Comparison of ENCODE assay signal across 8 cellular contexts in the genomic region with DNA sequence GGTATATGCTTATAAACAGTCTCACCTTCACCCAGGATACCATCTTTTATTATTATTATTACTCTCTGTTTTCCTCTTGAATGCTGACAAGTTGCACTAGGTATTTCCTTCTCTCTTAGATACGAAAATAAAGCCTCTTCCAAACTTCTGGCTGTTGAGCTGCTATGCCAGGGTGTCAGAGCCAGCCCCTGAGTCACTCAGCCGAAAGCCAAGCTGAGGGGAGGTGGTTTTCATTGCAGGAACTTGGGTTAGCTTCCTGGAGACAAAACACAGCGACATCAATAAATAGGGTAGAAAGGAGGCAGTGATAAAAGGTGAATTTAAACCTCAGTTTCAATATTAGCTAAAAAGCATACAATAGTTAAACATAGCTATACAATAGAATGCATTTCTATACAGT.
DNase-seq lines count a peak whose midpoint lies in the region; ATAC-seq and TF ChIP-seq lines count a peak whose summit lies in the region.
"Had no signal": no experiment of that assay in that cellular context is flagged by ENCODE, and none has a peak within 500 bp of the region (broad histone marks: within the 10 kb centered on the region; RNA-seq: fewer than 3 reads in every experiment).

No MANE protein-coding gene starts in this region.

- H3K4me3 Mint-ChIP-seq in central memory CD8-positive, alpha-beta T cell: no peak overlapping the region
- H3K4me3 Mint-ChIP-seq in WTC11: no peak overlapping the region

- peak; percentile 43 for ATAC-seq in central memory CD8-positive, alpha-beta T cell (replicated peaks; ENCODE audit: extremely low read depth, poor library complexity, severe bottlenecking)
- no peak for ATAC-seq in WTC11

- H3K9me3 Mint-ChIP-seq in central memory CD8-positive, alpha-beta T cell: no peaks in the 10 kb centered on the region
- peaks cover 15% of the 10 kb centered on the region for H3K9me3 Mint-ChIP-seq in WTC11

- peaks cover 67% of the 10 kb centered on the region for H3K27me3 Mint-ChIP-seq in central memory CD8-positive, alpha-beta T cell
- peaks cover 2% of the 10 kb centered on the region; the same call in 1 of the 2 replicates for H3K27me3 Mint-ChIP-seq in WTC11 (ENCODE audit: low read depth)

- TF ChIP-seq CTCF in WTC11 (IDR thresholded peaks at IDR 0.05): no peak

- H3K27ac Mint-ChIP-seq in central memory CD8-positive, alpha-beta T cell (ENCODE audit: low read depth): no peak overlapping the region
- no peak overlapping the region for H3K27ac Mint-ChIP-seq in WTC11

- peaks cover 1% of the 10 kb centered on the region for H3K36me3 Mint-ChIP-seq in central memory CD8-positive, alpha-beta T cell (ENCODE audit: insufficient read depth)
- H3K36me3 Mint-ChIP-seq in WTC11: peaks cover 9% of the 10 kb centered on the region

- peaks cover 6% of the 10 kb centered on the region for H3K4me1 Mint-ChIP-seq in central memory CD8-positive, alpha-beta T cell
- H3K4me1 Mint-ChIP-seq in WTC11: peaks cover 17% of the 10 kb centered on the region

- peak; percentile 67 for DNase-seq in GM03348 (ENCODE audit: low spot score)
- DNase-seq in activated CD4-positive, alpha-beta T cell treated with anti-CD3 and anti-CD28 coated beads for 1 hour: peak; percentile 12
- no peak for DNase-seq in central memory CD8-positive, alpha-beta T cell (ENCODE audit: low spot score in 2 of 2)
- DNase-seq in stimulated activated CD4-positive, alpha-beta T cell treated with anti-CD3 and anti-CD28 coated beads, Interleukin-15, amount 100 ng/mL, for 24 hours: peak; percentile 63
- no peak for DNase-seq in NCI-H1092 treated with DMSO at 0.1 percent for 48 hours (lab: John Stamatoyannopoulos, UW)
- no peak for DNase-seq in WTC11 (ENCODE audit: low spot score)
- no peak for DNase-seq in LoVo (ENCODE audit: low spot score)
- DNase-seq: NCI-H2029 had no signal

- POLR2A ChIA-PET in WTC11 (lab: Charles Lee): interaction anchor here (0.7 kb wide), 1 partner anchor 19 kb away, joined by 7 read pairs; no protein-coding TSS in a partner anchor

- CTCF ChIA-PET in WTC11 (lab: Charles Lee): interaction anchor here (1.2 kb wide), 1 partner anchor 12 kb away, joined by 3 read pairs; no protein-coding TSS in a partner anchor

TF ChIP-seq in WTC11, 78 proteins besides CTCF, POLR2A, EP300 and RAD21:
- TF ChIP-seq ZNF121 (CRISPR knock-in tag; IDR thresholded peaks at IDR 0.05): no peak
- no peak for TF ChIP-seq KAT7 (CRISPR knock-in tag; IDR thresholded peaks at IDR 0.05; ENCODE audit: borderline replicate concordance)
- no peak for TF ChIP-seq ZNF671 (CRISPR knock-in tag; IDR thresholded peaks at IDR 0.05)
- no peak for TF ChIP-seq ETV6 (CRISPR knock-in tag; IDR thresholded peaks at IDR 0.05)
- no peak for TF ChIP-seq GTF2I (CRISPR knock-in tag; conservative IDR thresholded peaks at IDR 0.05)
- TF ChIP-seq ATF1 (CRISPR knock-in tag; IDR thresholded peaks at IDR 0.05): no peak
- TF ChIP-seq, protein P1, sequence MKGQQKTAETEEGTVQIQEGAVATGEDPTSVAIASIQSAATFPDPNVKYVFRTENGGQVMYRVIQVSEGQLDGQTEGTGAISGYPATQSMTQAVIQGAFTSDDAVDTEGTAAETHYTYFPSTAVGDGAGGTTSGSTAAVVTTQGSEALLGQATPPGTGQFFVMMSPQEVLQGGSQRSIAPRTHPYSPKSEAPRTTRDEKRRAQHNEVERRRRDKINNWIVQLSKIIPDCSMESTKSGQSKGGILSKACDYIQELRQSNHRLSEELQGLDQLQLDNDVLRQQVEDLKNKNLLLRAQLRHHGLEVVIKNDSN (CRISPR knock-in tag; IDR thresholded peaks at IDR 0.05): no peak
- TF ChIP-seq, protein P2, sequence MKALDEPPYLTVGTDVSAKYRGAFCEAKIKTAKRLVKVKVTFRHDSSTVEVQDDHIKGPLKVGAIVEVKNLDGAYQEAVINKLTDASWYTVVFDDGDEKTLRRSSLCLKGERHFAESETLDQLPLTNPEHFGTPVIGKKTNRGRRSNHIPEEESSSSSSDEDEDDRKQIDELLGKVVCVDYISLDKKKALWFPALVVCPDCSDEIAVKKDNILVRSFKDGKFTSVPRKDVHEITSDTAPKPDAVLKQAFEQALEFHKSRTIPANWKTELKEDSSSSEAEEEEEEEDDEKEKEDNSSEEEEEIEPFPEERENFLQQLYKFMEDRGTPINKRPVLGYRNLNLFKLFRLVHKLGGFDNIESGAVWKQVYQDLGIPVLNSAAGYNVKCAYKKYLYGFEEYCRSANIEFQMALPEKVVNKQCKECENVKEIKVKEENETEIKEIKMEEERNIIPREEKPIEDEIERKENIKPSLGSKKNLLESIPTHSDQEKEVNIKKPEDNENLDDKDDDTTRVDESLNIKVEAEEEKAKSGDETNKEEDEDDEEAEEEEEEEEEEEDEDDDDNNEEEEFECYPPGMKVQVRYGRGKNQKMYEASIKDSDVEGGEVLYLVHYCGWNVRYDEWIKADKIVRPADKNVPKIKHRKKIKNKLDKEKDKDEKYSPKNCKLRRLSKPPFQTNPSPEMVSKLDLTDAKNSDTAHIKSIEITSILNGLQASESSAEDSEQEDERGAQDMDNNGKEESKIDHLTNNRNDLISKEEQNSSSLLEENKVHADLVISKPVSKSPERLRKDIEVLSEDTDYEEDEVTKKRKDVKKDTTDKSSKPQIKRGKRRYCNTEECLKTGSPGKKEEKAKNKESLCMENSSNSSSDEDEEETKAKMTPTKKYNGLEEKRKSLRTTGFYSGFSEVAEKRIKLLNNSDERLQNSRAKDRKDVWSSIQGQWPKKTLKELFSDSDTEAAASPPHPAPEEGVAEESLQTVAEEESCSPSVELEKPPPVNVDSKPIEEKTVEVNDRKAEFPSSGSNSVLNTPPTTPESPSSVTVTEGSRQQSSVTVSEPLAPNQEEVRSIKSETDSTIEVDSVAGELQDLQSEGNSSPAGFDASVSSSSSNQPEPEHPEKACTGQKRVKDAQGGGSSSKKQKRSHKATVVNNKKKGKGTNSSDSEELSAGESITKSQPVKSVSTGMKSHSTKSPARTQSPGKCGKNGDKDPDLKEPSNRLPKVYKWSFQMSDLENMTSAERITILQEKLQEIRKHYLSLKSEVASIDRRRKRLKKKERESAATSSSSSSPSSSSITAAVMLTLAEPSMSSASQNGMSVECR (CRISPR knock-in tag; IDR thresholded peaks at IDR 0.05; ENCODE audit: borderline replicate concordance): no peak
- no peak for TF ChIP-seq JAZF1 (CRISPR knock-in tag; IDR thresholded peaks at IDR 0.05)
- no peak for TF ChIP-seq OVOL2 (CRISPR knock-in tag; IDR thresholded peaks at IDR 0.05; ENCODE audit: borderline replicate concordance)
- no peak for TF ChIP-seq ZNF317 (CRISPR knock-in tag; IDR thresholded peaks at IDR 0.05; ENCODE audit: borderline replicate concordance, low read depth)
- TF ChIP-seq, protein P3, sequence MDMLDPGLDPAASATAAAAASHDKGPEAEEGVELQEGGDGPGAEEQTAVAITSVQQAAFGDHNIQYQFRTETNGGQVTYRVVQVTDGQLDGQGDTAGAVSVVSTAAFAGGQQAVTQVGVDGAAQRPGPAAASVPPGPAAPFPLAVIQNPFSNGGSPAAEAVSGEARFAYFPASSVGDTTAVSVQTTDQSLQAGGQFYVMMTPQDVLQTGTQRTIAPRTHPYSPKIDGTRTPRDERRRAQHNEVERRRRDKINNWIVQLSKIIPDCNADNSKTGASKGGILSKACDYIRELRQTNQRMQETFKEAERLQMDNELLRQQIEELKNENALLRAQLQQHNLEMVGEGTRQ (CRISPR knock-in tag; IDR thresholded peaks at IDR 0.05): no peak

Comparison
In these comparisons a context has a peak if more than half of its experiments do, and no peak if none do; other contexts are left out.
1. DNase-seq: peak in GM03348 (single experiment), activated CD4-positive, alpha-beta T cell treated with anti-CD3 and anti-CD28 coated beads for 1 hour (single experiment) and stimulated activated CD4-positive, alpha-beta T cell treated with anti-CD3 and anti-CD28 coated beads, Interleukin-15, amount 100 ng/mL, for 24 hours (single experiment); none in central memory CD8-positive, alpha-beta T cell (0 of 2), NCI-H1092 treated with DMSO at 0.1 percent for 48 hours (single experiment), WTC11 (single experiment) and LoVo (single experiment).